In genomic region chr19:14561249-14561648, GRCh38 we compare ENCODE assay signal across 1 cellular context.
TF ChIP-seq lines count a peak whose summit lies in the region.

No MANE protein-coding gene starts in this region.

TF ChIP-seq in WTC11, 78 proteins besides CTCF, POLR2A, EP300 and RAD21 (continued from another document):
- no peak for TF ChIP-seq STAT6 (CRISPR knock-in tag; conservative IDR thresholded peaks at IDR 0.05; ENCODE audit: low read depth)
